2 cellular contexts compared by ENCODE assay signal in the genomic region with DNA sequence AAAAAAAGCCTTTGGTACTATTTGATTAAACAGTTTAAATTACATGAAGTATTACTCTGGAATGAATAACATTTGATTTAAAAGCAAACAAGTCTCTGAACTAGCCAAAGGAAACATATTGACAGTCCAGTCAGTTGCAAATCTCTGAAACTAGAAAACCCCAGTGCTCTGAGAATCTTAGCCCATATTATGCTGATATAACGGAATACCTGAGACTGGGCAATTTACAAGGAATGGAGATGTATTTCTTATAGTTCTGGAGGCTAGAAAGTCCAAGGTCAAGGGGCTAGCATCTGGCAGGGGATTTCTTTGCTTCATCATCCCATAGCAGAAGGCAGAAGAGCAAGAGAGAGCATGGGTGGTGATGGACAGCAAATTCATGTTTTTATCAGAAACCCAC.
TF ChIP-seq lines count a peak whose summit lies in the region.

No MANE protein-coding gene starts in this region.

TF ChIP-seq in A549, 52 proteins besides CTCF, POLR2A, EP300 and RAD21:
- TF ChIP-seq MAFK (IDR thresholded peaks at IDR 0.05; ENCODE audit: partially characterized antibody) (peak; percentile 52), KDM1A (IDR thresholded peaks at IDR 0.05; ENCODE audit: low read depth) (no peak)
TF ChIP-seq in A549: peak in this region for 1.

TF ChIP-seq in K562, 482 proteins besides CTCF, POLR2A, EP300 and RAD21:
- peak; percentile 58 for TF ChIP-seq ZNF316 (IDR thresholded peaks at IDR 0.05)
- TF ChIP-seq, protein P1, sequence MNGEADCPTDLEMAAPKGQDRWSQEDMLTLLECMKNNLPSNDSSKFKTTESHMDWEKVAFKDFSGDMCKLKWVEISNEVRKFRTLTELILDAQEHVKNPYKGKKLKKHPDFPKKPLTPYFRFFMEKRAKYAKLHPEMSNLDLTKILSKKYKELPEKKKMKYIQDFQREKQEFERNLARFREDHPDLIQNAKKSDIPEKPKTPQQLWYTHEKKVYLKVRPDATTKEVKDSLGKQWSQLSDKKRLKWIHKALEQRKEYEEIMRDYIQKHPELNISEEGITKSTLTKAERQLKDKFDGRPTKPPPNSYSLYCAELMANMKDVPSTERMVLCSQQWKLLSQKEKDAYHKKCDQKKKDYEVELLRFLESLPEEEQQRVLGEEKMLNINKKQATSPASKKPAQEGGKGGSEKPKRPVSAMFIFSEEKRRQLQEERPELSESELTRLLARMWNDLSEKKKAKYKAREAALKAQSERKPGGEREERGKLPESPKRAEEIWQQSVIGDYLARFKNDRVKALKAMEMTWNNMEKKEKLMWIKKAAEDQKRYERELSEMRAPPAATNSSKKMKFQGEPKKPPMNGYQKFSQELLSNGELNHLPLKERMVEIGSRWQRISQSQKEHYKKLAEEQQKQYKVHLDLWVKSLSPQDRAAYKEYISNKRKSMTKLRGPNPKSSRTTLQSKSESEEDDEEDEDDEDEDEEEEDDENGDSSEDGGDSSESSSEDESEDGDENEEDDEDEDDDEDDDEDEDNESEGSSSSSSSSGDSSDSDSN (IDR thresholded peaks at IDR 0.05; ENCODE audit: borderline replicate concordance in 1 of 2, low read depth in 2 of 2, low read length in 2 of 2), result no peak
